Comparison of ENCODE assay signal across 1 cellular context in genomic region chr6:111794716-111795452, GRCh38.
TF ChIP-seq lines count a peak whose summit lies in the region.

No MANE protein-coding gene starts in this region.

TF ChIP-seq in GM12878, 131 proteins besides CTCF, POLR2A, EP300 and RAD21 (continued from another document and continues in another):
- peak; percentile 14 for TF ChIP-seq SKIL (IDR thresholded peaks at IDR 0.05; ENCODE audit: low read depth, poor library complexity, severe bottlenecking)
- TF ChIP-seq ATF7 (IDR thresholded peaks at IDR 0.05; ENCODE audit: low read depth), result peak; percentile 76
- peak; percentile 32 for TF ChIP-seq ZNF687 (IDR thresholded peaks at IDR 0.05)
- TF ChIP-seq SUZ12 (IDR thresholded peaks at IDR 0.05; ENCODE audit: unreplicated experiment), result no peak
- no peak for TF ChIP-seq E2F4 (IDR thresholded peaks at IDR 0.05; ENCODE audit: low read depth, low read length)
- TF ChIP-seq NR2C2 (IDR thresholded peaks at IDR 0.05; ENCODE audit: borderline replicate concordance, control insufficient read depth, insufficient read length, low read depth), result no peak
- peak; percentile 53; the same call in 1 of the 2 replicates for TF ChIP-seq CREB1 (IDR thresholded peaks at IDR 0.05; ENCODE audit: low read depth)
- TF ChIP-seq CEBPB (IDR thresholded peaks at IDR 0.05; ENCODE audit: borderline replicate concordance in 1 of 2, low read depth in 2 of 2, low read length in 2 of 2), result no peak
- peak; percentile 79; the same call in 1 of the 2 replicates for TF ChIP-seq RUNX3 (IDR thresholded peaks at IDR 0.05; ENCODE audit: low read length)
- TF ChIP-seq ATF2 (IDR thresholded peaks at IDR 0.05; ENCODE audit: low read length), result peak; percentile 64; the same call in 1 of the 2 replicates
- TF ChIP-seq IRF4 (IDR thresholded peaks at IDR 0.05; ENCODE audit: low read depth, low read length), result no peak
- TF ChIP-seq IKZF2 (IDR thresholded peaks at IDR 0.05), result no peak
- no peak for TF ChIP-seq ZNF217 (IDR thresholded peaks at IDR 0.05)
- no peak for TF ChIP-seq EGR1 (IDR thresholded peaks at IDR 0.05; ENCODE audit: borderline replicate concordance in 1 of 2, low read depth in 2 of 2, low read length in 2 of 2)
- no peak for TF ChIP-seq PRDM15 (CRISPR knock-in tag; IDR thresholded peaks at IDR 0.05)
- TF ChIP-seq NR2F1 (conservative IDR thresholded peaks at IDR 0.05), result no peak
- no peak for TF ChIP-seq NKRF (conservative IDR thresholded peaks at IDR 0.05)
- no peak for TF ChIP-seq CHD1 (IDR thresholded peaks at IDR 0.05; ENCODE audit: low read depth, low read length)
- no peak for TF ChIP-seq ZNF592 (IDR thresholded peaks at IDR 0.05)
- TF ChIP-seq TCF7 (IDR thresholded peaks at IDR 0.05; ENCODE audit: borderline replicate concordance), result 0 out of 2 replicates have a peak, but pooled peaks have one; percentile 22
- TF ChIP-seq CREM (IDR thresholded peaks at IDR 0.05; ENCODE audit: low read depth), result peak; percentile 51; the same call in 1 of the 2 replicates
- no peak for TF ChIP-seq CEBPZ (IDR thresholded peaks at IDR 0.05; ENCODE audit: low read depth, low read length)
- peak; percentile 59 for TF ChIP-seq JUNB (IDR thresholded peaks at IDR 0.05)
- peak in 1 of 2 experiments; percentile 84; a peak in 2 of 4 replicates for TF ChIP-seq SRF (IDR thresholded peaks at IDR 0.05; ENCODE audit: low read depth in 2 of 2, low read length in 2 of 2)
- TF ChIP-seq RFX5 (IDR thresholded peaks at IDR 0.05; ENCODE audit: low read depth, low read length), result no peak
- TF ChIP-seq IRF5 (IDR thresholded peaks at IDR 0.05; ENCODE audit: borderline replicate concordance), result no peak
- TF ChIP-seq STAT1 (conservative IDR thresholded peaks at IDR 0.05), result no peak
